Comparison of ENCODE assay signal across 29 cellular contexts in genomic region chr9:86955554-86955953, GRCh38.
"Had no signal": no experiment of that assay in that cellular context is flagged by ENCODE, and none has a peak within 500 bp of the region (broad histone marks: within the 10 kb centered on the region; RNA-seq: fewer than 3 reads in every experiment).

No MANE protein-coding gene starts in this region.

- DNase-seq: glutamatergic neuron; heart left ventricle; islet precursor cell; midbrain; mucosa of descending colon; naive thymus-derived CD8-positive, alpha-beta T cell; nephron progenitor cell; occipital lobe; right cardiac atrium; small intestine; spleen; stimulated activated CD4-positive, alpha-beta T cell treated with anti-CD3 and anti-CD28 coated beads, Interleukin-4, amount 100 ng/mL, for 24 hours; stimulated activated naive CD4-positive, alpha-beta T cell; tibial artery; trophoblast cell; upper lobe of right lung had no signal

- H3K4me1 Mint-ChIP-seq: memory B cell; naive thymus-derived CD8-positive, alpha-beta T cell; neural progenitor cell; stimulated activated effector memory CD8-positive, alpha-beta T cell treated with anti-CD3 and anti-CD28 coated beads, Interleukin-12 subunit alpha, Interleukin-12 subunit beta, amount 100 ng/mL, for 72 hours had no signal

- H3K27ac Mint-ChIP-seq: memory B cell; naive thymus-derived CD8-positive, alpha-beta T cell; nephron progenitor cell; neural progenitor cell; progenitor cell of endocrine pancreas; stimulated activated effector memory CD8-positive, alpha-beta T cell treated with anti-CD3 and anti-CD28 coated beads, Interleukin-12 subunit alpha, Interleukin-12 subunit beta, amount 100 ng/mL, for 72 hours; stimulated activated naive CD8-positive, alpha-beta T cell treated with anti-CD3 and anti-CD28 coated beads, Interleukin-15, Interleukin-2, amounts not matched to agents 100 ng/mL and 50 ng/mL, for 24 hours had no signal

- H3K36me3 Mint-ChIP-seq: memory B cell; naive thymus-derived CD8-positive, alpha-beta T cell; stimulated activated effector memory CD8-positive, alpha-beta T cell treated with anti-CD3 and anti-CD28 coated beads, Interleukin-12 subunit alpha, Interleukin-12 subunit beta, amount 100 ng/mL, for 72 hours had no signal

- H3K27ac ChIP-seq: heart left ventricle, hepatocyte, neural progenitor cell, neutrophil, parathyroid adenoma, spleen, suprapubic skin, thoracic aorta, tibial artery, upper lobe of right lung had no signal

- H3K9me3 Mint-ChIP-seq: naive thymus-derived CD8-positive, alpha-beta T cell; stimulated activated naive CD8-positive, alpha-beta T cell treated with anti-CD3 and anti-CD28 coated beads, Interleukin-15, Interleukin-2, amounts not matched to agents 100 ng/mL and 50 ng/mL, for 24 hours had no signal

- H3K27me3 ChIP-seq: neural progenitor cell, suprapubic skin, tibial artery had no signal

- H3K36me3 ChIP-seq: heart left ventricle, neural progenitor cell, neutrophil, spleen, suprapubic skin, tibial artery, upper lobe of right lung had no signal

- H3K4me3 Mint-ChIP-seq: memory B cell; naive thymus-derived CD8-positive, alpha-beta T cell; nephron progenitor cell; neural progenitor cell; stimulated activated effector memory CD8-positive, alpha-beta T cell treated with anti-CD3 and anti-CD28 coated beads, Interleukin-12 subunit alpha, Interleukin-12 subunit beta, amount 100 ng/mL, for 72 hours; stimulated activated naive CD8-positive, alpha-beta T cell treated with anti-CD3 and anti-CD28 coated beads, Interleukin-15, Interleukin-2, amounts not matched to agents 100 ng/mL and 50 ng/mL, for 24 hours had no signal

- H3K9me3 ChIP-seq: mucosa of descending colon, neutrophil, suprapubic skin, thoracic aorta, tibial artery, upper lobe of right lung had no signal

- ATAC-seq: left lobe of liver; mucosa of descending colon; naive thymus-derived CD8-positive, alpha-beta T cell; sciatic nerve; stimulated activated effector memory CD8-positive, alpha-beta T cell treated with anti-CD3 and anti-CD28 coated beads, Interleukin-12 subunit alpha, Interleukin-12 subunit beta, amount 100 ng/mL, for 72 hours; upper lobe of right lung had no signal

- H3K4me3 ChIP-seq: heart left ventricle, hepatocyte, lung, mucosa of descending colon, neural progenitor cell, spleen, suprapubic skin, thoracic aorta, tibial artery, upper lobe of right lung had no signal

- H3K4me1 ChIP-seq: heart left ventricle, neural progenitor cell, parathyroid adenoma, spleen, tibial artery, upper lobe of right lung had no signal
